Comparison of ENCODE assay signal across 32 cellular contexts in the genomic region with DNA sequence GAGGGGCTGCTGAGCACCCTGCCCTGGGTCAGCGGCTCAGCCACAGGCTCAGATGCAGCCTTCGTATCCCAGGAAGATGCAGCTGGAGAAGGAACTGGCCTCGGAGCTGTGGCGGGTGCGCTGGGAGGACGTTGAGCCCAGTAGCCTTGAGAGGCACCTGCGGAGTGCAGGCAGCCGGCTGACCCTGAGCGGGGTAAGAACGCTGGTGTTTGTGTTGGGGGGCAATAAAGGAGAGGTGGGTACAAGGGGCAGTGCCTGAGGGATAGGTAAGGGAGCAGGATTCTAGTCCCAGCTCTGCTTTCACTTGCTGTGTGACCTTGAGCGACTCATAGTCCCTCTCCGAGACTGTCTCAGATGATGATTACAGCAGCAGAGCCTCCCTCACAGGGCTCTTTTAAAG. TPM values are rescaled to one million over a fixed set of nuclear protein-coding genes. Genes with fewer than 3 reads are reported as not detected.
"Had no signal": no experiment of that assay in that cellular context is flagged by ENCODE, and none has a peak within 500 bp of the region (broad histone marks: within the 10 kb centered on the region; RNA-seq: fewer than 3 reads in every experiment).

No MANE protein-coding gene starts in this region.

- H3K9me3 Mint-ChIP-seq: dendritic cell treated with granulocyte-macrophage colony-stimulating factor and Interleukin-4, amounts not matched to agents 40 ng/mL and 50 ng/mL, for 4 days; endodermal cell; memory B cell; nephron; stimulated activated naive CD8-positive, alpha-beta T cell treated with anti-CD3 and anti-CD28 coated beads, Interleukin-15, amount 100 ng/mL, for 72 hours; type B pancreatic cell had no signal

- H3K4me2 ChIP-seq: smooth muscle cell had no signal

- DNase-seq: colonic mucosa; effector CD8-positive, alpha-beta T cell; endodermal cell; foreskin fibroblast; gastrocnemius medialis; hippocampal formation; immature natural killer cell; islet precursor cell; left ventricle myocardium superior; stimulated activated CD4-positive, alpha-beta T cell treated with anti-CD3 and anti-CD28 coated beads, Interleukin-12 subunit alpha, Interleukin-12 subunit beta, amount 100 ng/mL, for 4 hours; stimulated activated CD4-positive, alpha-beta T cell treated with anti-CD3 and anti-CD28 coated beads, Interleukin-1b, Interleukin-23, amount 100 ng/mL, for 48 hours; stimulated activated CD4-positive, alpha-beta T cell treated with anti-CD3 and anti-CD28 coated beads, Interleukin-4, amount 100 ng/mL, for 1 hour; stimulated activated CD8-positive, alpha-beta memory T cell treated with anti-CD3 and anti-CD28 coated beads, Interleukin-4, amount 100 ng/mL, for 48 hours; stimulated activated naive CD4-positive, alpha-beta T cell; stimulated activated naive CD8-positive, alpha-beta T cell treated with anti-CD3 and anti-CD28 coated beads, Interleukin-15, amount 100 ng/mL, for 72 hours; thyroid gland had no signal

- H2AFZ ChIP-seq: parathyroid adenoma had no signal

- H3K27ac ChIP-seq: colonic mucosa, epithelial cell of prostate, gastrocnemius medialis, heart left ventricle, neutrophil, parathyroid adenoma, prostate gland, right atrium auricular region, suprapubic skin, thyroid gland had no signal

- H3K27me3 ChIP-seq: colonic mucosa, right atrium auricular region, suprapubic skin, thyroid gland had no signal

- H3K36me3 ChIP-seq: colonic mucosa, gastrocnemius medialis, neutrophil, prostate gland, thyroid gland had no signal

- H3K27ac Mint-ChIP-seq: dendritic cell treated with granulocyte-macrophage colony-stimulating factor and Interleukin-4, amounts not matched to agents 40 ng/mL and 50 ng/mL, for 4 days; endodermal cell; immature natural killer cell; memory B cell; nephron; stimulated activated naive CD8-positive, alpha-beta T cell treated with anti-CD3 and anti-CD28 coated beads, Interleukin-15, amount 100 ng/mL, for 72 hours; type B pancreatic cell had no signal

- H3K79me2 ChIP-seq: parathyroid adenoma had no signal

- H3K9me3 ChIP-seq: colonic mucosa, gastrocnemius medialis, heart left ventricle, neutrophil, prostate gland, right atrium auricular region, suprapubic skin, thyroid gland had no signal

- H3K9ac ChIP-seq: parathyroid adenoma had no signal

- H3K4me3 Mint-ChIP-seq: dendritic cell treated with granulocyte-macrophage colony-stimulating factor and Interleukin-4, amounts not matched to agents 40 ng/mL and 50 ng/mL, for 4 days; endodermal cell; immature natural killer cell; memory B cell; nephron; stimulated activated naive CD8-positive, alpha-beta T cell treated with anti-CD3 and anti-CD28 coated beads, Interleukin-15, amount 100 ng/mL, for 72 hours; type B pancreatic cell had no signal

- ATAC-seq: esophagus mucosa; gastrocnemius medialis; heart left ventricle; left ventricle myocardium superior; sciatic nerve; stimulated activated naive CD8-positive, alpha-beta T cell treated with anti-CD3 and anti-CD28 coated beads, Interleukin-15, amount 100 ng/mL, for 72 hours had no signal

- H3K4me3 ChIP-seq: colonic mucosa, gastrocnemius medialis, heart left ventricle, lung, prostate gland, right atrium auricular region, smooth muscle cell, suprapubic skin, thyroid gland had no signal

- H3K36me3 Mint-ChIP-seq: immature natural killer cell, memory B cell, type B pancreatic cell had no signal

- H3K4me1 ChIP-seq: colonic mucosa, gastrocnemius medialis, parathyroid adenoma, prostate gland had no signal

RNA-seq across cellular contexts. Expression of a gene that starts 6.4 kb away (rescaled TPM):
- total RNA-seq: mononuclear cell had no signal
- polyA plus RNA-seq: immature natural killer cell had no signal
